Comparison of ENCODE assay signal across 14 cellular contexts in genomic region chr13:47216176-47216822, GRCh38.
DNase-seq lines count a peak whose midpoint lies in the region; ATAC-seq and TF ChIP-seq lines count a peak whose summit lies in the region.
"Had no signal": no experiment of that assay in that cellular context is flagged by ENCODE, and none has a peak within 500 bp of the region (broad histone marks: within the 10 kb centered on the region; RNA-seq: fewer than 3 reads in every experiment).

No MANE protein-coding gene starts in this region.

- CTCF ChIA-PET in PC-3 (lab: Charles Lee) = interaction anchor here (1.4 kb wide), 1 partner anchor 243 kb away, joined by 5 read pairs; no protein-coding TSS in a partner anchor

- POLR2A ChIA-PET in PC-3 (lab: Charles Lee; ENCODE audit: unreplicated experiment) = interaction anchor here (0.6 kb wide), 1 partner anchor 15 kb away, joined by 3 read pairs; no protein-coding TSS in a partner anchor

- peak overlapping the region; percentile 40; the same call in 1 of the 2 replicates for H2AFZ ChIP-seq in PC-3 (ENCODE audit: low read length)

- no peaks in the 10 kb centered on the region for H3F3A ChIP-seq in PC-3 (ENCODE audit: low read length, unreplicated experiment)

- H3K4me3 ChIP-seq in PC-3 (ENCODE audit: low read length) = peak overlapping the region; percentile 39; the same call in 1 of the 2 replicates
- H3K4me3 ChIP-seq: colonic mucosa, heart left ventricle, vagina had no signal

- no peaks in the 10 kb centered on the region for H3K79me2 ChIP-seq in PC-3 (ENCODE audit: low read length)

- intact Hi-C loops in PC-3 (cut with micrococcal nuclease) = loop anchor here (10.0 kb wide), 1 partner anchor 69 kb away; no protein-coding TSS in a partner anchor

- peak overlapping the region; percentile 14; the same call in 1 of the 2 replicates for H3K9ac ChIP-seq in PC-3 (ENCODE audit: low read length)

- H3K9me3 ChIP-seq in PC-3 (ENCODE audit: low read length) = no peaks in the 10 kb centered on the region
- H3K9me3 ChIP-seq: colonic mucosa, heart left ventricle, vagina had no signal

- DNase-seq in A172 (ENCODE audit: low spot score) = peak; percentile 71
- peak; percentile 59 for DNase-seq in PC-3
- DNase-seq in fibroblast of peridontal ligament (ENCODE audit: extremely low read depth) = peak; percentile 48
- no peak for DNase-seq in GM20000 (ENCODE audit: low spot score)
- DNase-seq in NCI-H526 (lab: John Stamatoyannopoulos, UW) = no peak
- DNase-seq: activated CD4-positive, CD25-positive, alpha-beta regulatory T cell treated with anti-CD3 and anti-CD28 coated beads, Interleukin-2, amount 50 U/mL, for 72 hours; activated effector memory CD4-positive, alpha-beta T cell treated with anti-CD3 and anti-CD28 coated beads, Interleukin-2, amount 50 U/mL, for 16 hours; colonic mucosa; heart left ventricle; SIG-M5 had no signal

- peak overlapping the region; percentile 67 for H3K4me2 ChIP-seq in PC-3 (ENCODE audit: low read length)

- peak overlapping the region; percentile 84 for H3K27ac ChIP-seq in PC-3 (ENCODE audit: low read length)
- H3K27ac ChIP-seq: colonic mucosa, heart left ventricle, vagina had no signal

- no peaks in the 10 kb centered on the region for H4K20me1 ChIP-seq in PC-3 (ENCODE audit: low read length)

- no TSS peak for BruUV-seq in PC-3 (replicated peaks; lab: Mats Ljungman, UMichigan)

- H3K36me3 ChIP-seq in PC-3 (ENCODE audit: low read depth, low read length) = no peaks in the 10 kb centered on the region
- H3K36me3 ChIP-seq: colonic mucosa, heart left ventricle, vagina had no signal

- ATAC-seq in GM19463 (IDR thresholded peaks at IDR 0.05; ENCODE audit: unreplicated experiment) = peak; percentile 70
- ATAC-seq in PC-3 = peak; percentile 72
- no peak for ATAC-seq in GM21619 (IDR thresholded peaks at IDR 0.05; ENCODE audit: unreplicated experiment)
- no peak for ATAC-seq in HG02588 (IDR thresholded peaks at IDR 0.05; ENCODE audit: unreplicated experiment)
- ATAC-seq: heart left ventricle had no signal

- no peaks in the 10 kb centered on the region for H3K9me2 ChIP-seq in PC-3 (replicated peaks; ENCODE audit: low read length)

- no peaks in the 10 kb centered on the region for H3K27me3 ChIP-seq in PC-3 (ENCODE audit: low read length)
- H3K27me3 ChIP-seq: colonic mucosa, heart left ventricle, vagina had no signal

- no peak for TF ChIP-seq CTCF in PC-3 (conservative IDR thresholded peaks at IDR 0.05; ENCODE audit: low read depth, low read length)
- TF ChIP-seq CTCF in GM20000 (IDR thresholded peaks at IDR 0.05; ENCODE audit: extremely low read depth, missing control alignments) = no peak

- peaks cover 49% of the 10 kb centered on the region for H3K4me1 ChIP-seq in PC-3 (ENCODE audit: insufficient read depth, low read length)
- H3K4me1 ChIP-seq: colonic mucosa, heart left ventricle, vagina had no signal

Comparison
In these comparisons a context has a peak if more than half of its experiments do, and no peak if none do; other contexts are left out.
1. DNase-seq: peak in A172 (single experiment), PC-3 (single experiment) and fibroblast of peridontal ligament (single experiment); none in GM20000 (single experiment) and NCI-H526 (0 of 2).
2. ATAC-seq: peak in GM19463 (single experiment) and PC-3 (single experiment); none in GM21619 (single experiment) and HG02588 (single experiment).